Comparison of ENCODE assay signal across 15 cellular contexts in genomic region chrX:82412851-82413250, GRCh38.
"Had no signal": no experiment of that assay in that cellular context is flagged by ENCODE, and none has a peak within 500 bp of the region (broad histone marks: within the 10 kb centered on the region; RNA-seq: fewer than 3 reads in every experiment).

No MANE protein-coding gene starts in this region.

- H3K27ac ChIP-seq: brain microvascular endothelial cell, ovary, thoracic aorta, vagina had no signal

- H3K36me3 ChIP-seq: brain microvascular endothelial cell, ovary, thoracic aorta, vagina had no signal

- ATAC-seq: activated naive CD4-positive, alpha-beta T cell treated with anti-CD3 and anti-CD28 coated beads, Interleukin-2, amount 50 U/mL, for 72 hours; esophagus mucosa; T-helper 17 cell had no signal

- H3K4me1 ChIP-seq: vagina had no signal

- DNase-seq: activated effector memory CD4-positive, alpha-beta T cell treated with Interleukin-2 at 50 U/mL for 16 hours; activated T-cell treated with anti-CD3 and anti-CD28 coated beads, Interleukin-2, amount 50 U/mL, for 1 hour; amniotic stem cell; brain microvascular endothelial cell; endodermal cell; nephron progenitor cell; ovary; stimulated activated CD4-positive, alpha-beta T cell treated with anti-CD3 and anti-CD28 coated beads, Interleukin-15, amount 100 ng/mL, for 24 hours; stimulated activated CD4-positive, alpha-beta T cell treated with anti-CD3 and anti-CD28 coated beads, Interleukin-4, amount 100 ng/mL, for 24 hours; T-helper 17 cell had no signal

- H3K9me3 ChIP-seq: ovary, thoracic aorta, vagina had no signal

- H3K27me3 ChIP-seq: brain microvascular endothelial cell, ovary, vagina had no signal

- FAIRE-seq: TTC549 had no signal

- H3K4me3 ChIP-seq: ovary, thoracic aorta, vagina had no signal
